ENCODE assay signal across 9 cellular contexts in the genomic region with DNA sequence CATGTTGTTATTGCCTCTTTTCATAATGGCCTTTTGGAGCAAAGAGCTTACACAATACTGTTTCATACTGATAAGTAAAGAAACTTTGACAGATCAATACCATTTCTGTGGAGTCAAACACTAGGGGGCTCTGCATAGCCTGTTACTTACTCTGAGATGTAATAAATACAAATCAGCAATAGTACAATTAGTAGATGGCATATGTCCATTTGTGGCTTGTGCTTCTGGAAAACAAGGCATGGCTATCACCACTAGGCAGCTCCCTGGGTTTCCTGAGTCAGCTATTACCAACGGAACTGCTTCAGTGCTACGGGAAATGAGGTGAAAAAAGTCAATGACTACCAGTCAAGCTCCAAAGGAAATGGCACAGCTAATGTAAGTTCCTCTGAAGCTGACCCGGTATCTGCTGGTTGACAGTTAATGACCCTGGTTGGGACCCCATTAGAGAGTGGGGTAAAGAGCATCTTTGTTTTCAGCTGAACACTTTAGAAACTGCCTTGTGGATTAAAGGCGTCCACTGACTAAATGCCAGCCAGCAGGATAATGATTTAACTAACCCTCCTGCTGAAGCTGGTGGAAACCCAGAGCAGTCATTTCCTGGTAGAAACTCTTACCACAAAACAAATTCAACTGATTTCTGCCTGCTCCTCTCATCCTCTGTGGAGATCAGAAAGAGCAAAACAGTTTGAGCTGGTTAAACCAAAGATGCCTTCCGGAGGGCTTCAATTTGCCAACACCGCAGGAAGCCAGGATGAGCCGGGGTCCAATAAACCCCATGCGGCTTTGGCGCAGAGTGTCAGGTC.
DNase-seq lines count a peak whose midpoint lies in the region; ATAC-seq and TF ChIP-seq lines count a peak whose summit lies in the region.
"Had no signal": no experiment of that assay in that cellular context is flagged by ENCODE, and none has a peak within 500 bp of the region (broad histone marks: within the 10 kb centered on the region; RNA-seq: fewer than 3 reads in every experiment).

No MANE protein-coding gene starts in this region.

- no peak overlapping the region for H3K4me3 ChIP-seq in hepatocyte

- H3K27ac ChIP-seq in KOPT-K1 (ENCODE audit: low read depth, low read length, poor library complexity, severe bottlenecking): peak overlapping the region; percentile 41
- H3K27ac ChIP-seq in hepatocyte: no peak overlapping the region
- H3K27ac ChIP-seq: KMS-11 had no signal

- H3K9me3 ChIP-seq in KOPT-K1 (ENCODE audit: insufficient read depth, low read length, poor library complexity, severe bottlenecking): no peaks in the 10 kb centered on the region
- H3K9me3 ChIP-seq in hepatocyte (ENCODE audit: low read depth): no peaks in the 10 kb centered on the region

- peaks cover 0 to 3% of the 10 kb centered on the region in 2 donors for H3K36me3 Mint-ChIP-seq in activated T-cell treated with anti-CD3 and anti-CD28 coated beads, Interleukin-2, amount 50 U/mL, for 72 hours (ENCODE audit: insufficient read depth in 2 of 2)
- H3K36me3 Mint-ChIP-seq in type B pancreatic cell: no peaks in the 10 kb centered on the region

- no peak overlapping the region for H2AFZ ChIP-seq in hepatocyte

- H4K20me1 ChIP-seq in hepatocyte (ENCODE audit: insufficient read depth, poor library complexity, severe bottlenecking): no peaks in the 10 kb centered on the region

- H3K36me3 ChIP-seq in KOPT-K1 (ENCODE audit: insufficient read depth, low read length): no peaks in the 10 kb centered on the region
- no peaks in the 10 kb centered on the region for H3K36me3 ChIP-seq in hepatocyte (replicated peaks; ENCODE audit: insufficient read depth, low read depth)

- no peaks in the 10 kb centered on the region for H3K79me2 ChIP-seq in hepatocyte

- no peaks in the 10 kb centered on the region for H3K9me2 ChIP-seq in hepatocyte (replicated peaks; ENCODE audit: insufficient read depth)

- H3K4me2 ChIP-seq in hepatocyte: no peak overlapping the region
- H3K4me2 ChIP-seq: KMS-11 had no signal

- 70% methylated on average over 9 of the region's 9 CpGs for WGBS in hepatocyte (ENCODE audit: low lambda C conversion rate, missing lambda C conversion rate)

- no peaks in the 10 kb centered on the region for H3K9me3 Mint-ChIP-seq in activated T-cell treated with anti-CD3 and anti-CD28 coated beads, Interleukin-2, amount 50 U/mL, for 72 hours
- no peaks in the 10 kb centered on the region for H3K9me3 Mint-ChIP-seq in type B pancreatic cell

- H3K27ac Mint-ChIP-seq in activated T-cell treated with anti-CD3 and anti-CD28 coated beads, Interleukin-2, amount 50 U/mL, for 72 hours: peak overlapping the region; percentile 82
- no peak overlapping the region for H3K27ac Mint-ChIP-seq in type B pancreatic cell

- no peaks in the 10 kb centered on the region for H3K27me3 ChIP-seq in hepatocyte

- no peaks in the 10 kb centered on the region for H3K4me1 ChIP-seq in hepatocyte (ENCODE audit: insufficient read depth)

- no peaks in the 10 kb centered on the region for H3K27me3 Mint-ChIP-seq in activated T-cell treated with anti-CD3 and anti-CD28 coated beads, Interleukin-2, amount 50 U/mL, for 72 hours (ENCODE audit: low read depth)
- H3K27me3 Mint-ChIP-seq in type B pancreatic cell: no peaks in the 10 kb centered on the region

- peak; percentile 91 to 92 for ATAC-seq in activated T-cell treated with anti-CD3 and anti-CD28 coated beads, Interleukin-2, amount 50 U/mL, for 72 hours (replicated peaks in 1 of 2)
- no peak for ATAC-seq in HG03039 (IDR thresholded peaks at IDR 0.05; ENCODE audit: unreplicated experiment)
- ATAC-seq in HG02981 (IDR thresholded peaks at IDR 0.05; ENCODE audit: unreplicated experiment): no peak

- DNase-seq in DMS79 (lab: John Stamatoyannopoulos, UW) (peak; percentile 8), hepatocyte (ENCODE audit: low spot score) (peak; percentile 32), type B pancreatic cell (ENCODE audit: extremely low spot score, unreplicated experiment) (no peak), NCI-H2196 treated with DMSO at 0.1 percent for 48 hours (lab: John Stamatoyannopoulos, UW; ENCODE audit: unreplicated experiment) (no peak)
- peak; percentile 30 to 43 for DNase-seq in activated T-cell treated with anti-CD3 and anti-CD28 coated beads, Interleukin-2, amount 50 U/mL, for 72 hours

- H3K4me3 Mint-ChIP-seq in activated T-cell treated with anti-CD3 and anti-CD28 coated beads, Interleukin-2, amount 50 U/mL, for 72 hours: peak overlapping the region; percentile 56 to 86
- no peak overlapping the region for H3K4me3 Mint-ChIP-seq in type B pancreatic cell

- peaks cover 45% of the 10 kb centered on the region for H3K4me1 Mint-ChIP-seq in activated T-cell treated with anti-CD3 and anti-CD28 coated beads, Interleukin-2, amount 50 U/mL, for 72 hours (ENCODE audit: low read depth)
- H3K4me1 Mint-ChIP-seq in type B pancreatic cell (ENCODE audit: unreplicated experiment): peaks cover 7% of the 10 kb centered on the region

- TF ChIP-seq CTCF in hepatocyte (IDR thresholded peaks at IDR 0.05; ENCODE audit: poor library complexity): peak; percentile 31
- TF ChIP-seq CTCF in type B pancreatic cell (conservative IDR thresholded peaks at IDR 0.05): peak; percentile 55

Comparison
In these comparisons a context has a peak if more than half of its experiments do, and no peak if none do; other contexts are left out.
1. DNase-seq: peak in DMS79 (single experiment), activated T-cell treated with anti-CD3 and anti-CD28 coated beads, Interleukin-2, amount 50 U/mL, for 72 hours (2 of 2) and hepatocyte (single experiment); none in type B pancreatic cell (single experiment) and NCI-H2196 treated with DMSO at 0.1 percent for 48 hours (single experiment).
2. ATAC-seq: peak in activated T-cell treated with anti-CD3 and anti-CD28 coated beads, Interleukin-2, amount 50 U/mL, for 72 hours (2 of 2); none in HG03039 (single experiment) and HG02981 (single experiment).